ENCODE assay signal across 8 cellular contexts in genomic region chr15:99979371-99979770, GRCh38.
"Had no signal": no experiment of that assay in that cellular context is flagged by ENCODE, and none has a peak within 500 bp of the region (broad histone marks: within the 10 kb centered on the region; RNA-seq: fewer than 3 reads in every experiment).

No MANE protein-coding gene starts in this region.

- ATAC-seq: GM23338, HCT116, HepG2 had no signal

- H3K4me1 ChIP-seq: HAP-1 had no signal

- H3K36me3 ChIP-seq: HAP-1 had no signal

- H3K4me3 ChIP-seq: GM23338, HAP-1 had no signal

- FAIRE-seq: HepG2 had no signal

- DNase-seq: H7, HFFc6, KBM-7 had no signal

- H3K27ac ChIP-seq: HL-60 had no signal

- H3K9me3 ChIP-seq: HAP-1 had no signal
